31 cellular contexts compared by ENCODE assay signal in the genomic region with DNA sequence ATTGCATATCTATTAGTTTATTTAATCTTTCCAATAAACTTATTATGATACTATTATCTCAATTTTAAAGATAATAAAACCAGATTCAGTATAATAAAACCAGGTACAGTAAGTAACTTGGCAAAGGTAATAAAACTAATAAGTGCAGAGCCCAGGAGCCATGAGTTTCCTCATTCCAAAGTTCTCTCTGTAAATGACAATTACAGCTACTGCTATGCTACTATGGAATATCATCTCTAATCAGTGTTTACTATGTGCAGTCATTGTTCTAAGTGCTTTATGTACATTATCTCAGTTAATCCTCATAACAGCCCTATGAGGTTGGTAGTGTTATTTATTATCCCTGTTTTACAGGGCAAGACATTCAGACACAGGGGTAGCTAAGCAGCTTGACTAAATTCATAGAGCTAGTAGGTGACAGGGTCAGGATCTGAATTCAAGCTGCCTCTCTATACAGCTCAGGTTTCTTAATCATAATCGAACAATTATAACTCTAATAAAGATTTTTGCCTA.
"Had no signal": no experiment of that assay in that cellular context is flagged by ENCODE, and none has a peak within 500 bp of the region (broad histone marks: within the 10 kb centered on the region; RNA-seq: fewer than 3 reads in every experiment).

No MANE protein-coding gene starts in this region.

- DNase-seq: activated CD4-positive, alpha-beta memory T cell treated with anti-CD3 and anti-CD28 coated beads, Interleukin-2, amount 10 ng/mL, durations not matched to agents 7 days and 5 days; activated CD4-positive, alpha-beta T cell treated with anti-CD3 and anti-CD28 coated beads for 1 hour; activated CD4-positive, alpha-beta T cell treated with anti-CD3 and anti-CD28 coated beads for 4 hours; activated CD4-positive, alpha-beta T cell treated with anti-CD3 and anti-CD28 coated beads, Interleukin-2, amount 10 ng/mL, durations not matched to agents 7 days and 5 days; activated CD4-positive, alpha-beta T cell treated with anti-CD3 and anti-CD28 coated beads, Interleukin-2, amount 50 U/mL, for 4 hours; activated CD8-positive, alpha-beta memory T cell treated with anti-CD3 and anti-CD28 coated beads, Interleukin-2, amount 50 U/mL, for 48 hours; activated gamma-delta T cell; activated naive CD4-positive, alpha-beta T cell; activated naive CD4-positive, alpha-beta T cell treated with anti-CD3 and anti-CD28 coated beads, Interleukin-2, amount 10 ng/mL, durations not matched to agents 7 days and 5 days; activated naive CD8-positive, alpha-beta T cell treated with anti-CD3 and anti-CD28 coated beads, Interleukin-2, amount 10 ng/mL, durations not matched to agents 7 days and 5 days; activated T-cell treated with anti-CD3 and anti-CD28 coated beads for 4 hours; activated T-cell treated with anti-CD3 and anti-CD28 coated beads, Interleukin-2, amount 50 U/mL, for 24 hours; activated T-cell treated with anti-CD3 and anti-CD28 coated beads, Interleukin-2, amount 50 U/mL, for 72 hours; central memory CD4-positive, alpha-beta T cell; cerebellar nuclear complex; dorsolateral prefrontal cortex; effector memory CD4-positive, alpha-beta T cell; endodermal cell; foreskin fibroblast; head of caudate nucleus; T-helper 2 cell had no signal

- ATAC-seq: activated naive CD4-positive, alpha-beta T cell treated with anti-CD3 and anti-CD28 coated beads, Interleukin-2, amount 50 U/mL, for 72 hours; activated T-cell treated with anti-CD3 and anti-CD28 coated beads, Interleukin-2, amount 50 U/mL, for 72 hours; esophagus mucosa; WTC11 had no signal

- H3K9me3 ChIP-seq: ascending aorta, breast epithelium had no signal

- H3K27ac ChIP-seq: ascending aorta, breast epithelium, cardiac muscle cell, coronary artery, dorsolateral prefrontal cortex, VCaP had no signal

- H3K36me3 ChIP-seq: ascending aorta, breast epithelium, cardiac muscle cell had no signal

- FAIRE-seq: frontal cortex, TTC549 had no signal

- H3K4me3 ChIP-seq: ascending aorta, breast epithelium, cardiac muscle cell, coronary artery, dorsolateral prefrontal cortex had no signal

- H3K4me1 ChIP-seq: ascending aorta, breast epithelium had no signal

- H3K27me3 ChIP-seq: ascending aorta, breast epithelium, cardiac muscle cell had no signal
